In the genomic region with DNA sequence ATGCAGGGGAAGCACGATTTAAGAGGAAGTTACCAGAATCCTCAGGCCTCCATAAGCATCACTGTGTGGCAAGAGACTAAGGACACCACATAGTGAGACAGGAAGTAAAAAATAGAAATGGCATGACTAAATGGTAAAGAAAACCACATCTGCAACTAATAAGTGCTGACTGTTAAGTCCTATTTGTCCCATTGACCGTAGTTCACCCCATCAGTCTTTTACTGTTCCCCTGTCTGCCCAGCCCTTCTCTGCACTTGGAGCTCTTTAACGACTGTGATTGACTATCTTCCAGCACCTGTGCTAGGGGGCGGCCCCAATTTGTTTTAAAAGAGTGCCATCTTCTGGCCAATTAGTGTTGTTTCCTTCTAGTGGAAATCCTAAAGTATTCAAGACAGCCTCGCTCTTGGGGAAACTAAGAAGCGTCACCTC, we compare ENCODE assay signal across 8 cellular contexts.
A peak's percentile ranks its signal among the peaks of the same experiment; 100 is the strongest.
DNase-seq lines count a peak whose midpoint lies in the region; FAIRE-seq and TF ChIP-seq lines count a peak whose summit lies in the region.

No MANE protein-coding gene starts in this region.

- H3K4me3 Mint-ChIP-seq in nephron: no peak overlapping the region

- no peaks in the 10 kb centered on the region for H3K27me3 ChIP-seq in esophagus squamous epithelium
- no peaks in the 10 kb centered on the region for H3K27me3 ChIP-seq in tibial artery

- FAIRE-seq in GM19239 (lab: Jason Lieb, UNC): peak; percentile 72

- H3K27me3 Mint-ChIP-seq in nephron (ENCODE audit: low read depth): peaks cover 3% of the 10 kb centered on the region

- no peaks in the 10 kb centered on the region for H3K9me3 ChIP-seq in esophagus squamous epithelium
- H3K9me3 ChIP-seq in tibial artery: peaks cover 0 to 7% (median 5%) of the 10 kb centered on the region in 3 donors

- H3K4me3 ChIP-seq in esophagus squamous epithelium (no peak overlapping the region), tibial artery (no peak overlapping the region)

- H3K4me1 Mint-ChIP-seq in nephron: peaks cover 10% of the 10 kb centered on the region

- no peak for TF ChIP-seq POLR2A in esophagus squamous epithelium (IDR thresholded peaks at IDR 0.05)

- H3K27ac ChIP-seq in esophagus squamous epithelium: no peak overlapping the region
- H3K27ac ChIP-seq in tibial artery: no peak overlapping the region

- H3K27ac Mint-ChIP-seq in nephron: no peak overlapping the region

- H3K4me1 ChIP-seq in esophagus squamous epithelium: peaks cover 0 to 10% (median 3%) of the 10 kb centered on the region in 3 donors
- peaks cover 0 to 5% (median 0%) of the 10 kb centered on the region in 4 donors for H3K4me1 ChIP-seq in tibial artery

- TF ChIP-seq CTCF in esophagus squamous epithelium (IDR thresholded peaks at IDR 0.05) (peak; percentile 36 to 68 (median 54)), nephron (IDR thresholded peaks at IDR 0.05; ENCODE audit: unreplicated experiment in 3 of 3) (peak; percentile 56 to 67 (median 60)), tibial artery (IDR thresholded peaks at IDR 0.05) (peak; percentile 41 to 53)

- H3K36me3 Mint-ChIP-seq in nephron (ENCODE audit: low read depth): no peaks in the 10 kb centered on the region

- 0 to 7% methylated on average over 4 to 6 of the region's 6 CpGs for WGBS in esophagus squamous epithelium, 2 donors

- H3K9me3 Mint-ChIP-seq in nephron: no peaks in the 10 kb centered on the region

- intact Hi-C loops in esophagus squamous epithelium (cut with DNase I) (loop anchor here (10.0 kb wide), 1 partner anchor 195 kb away; no protein-coding TSS in a partner anchor), tibial artery (cut with DNase I; ENCODE audit: low total_unique reads) (loop anchor here (1.0 kb wide), 1 partner anchor 191 kb away; no protein-coding TSS in a partner anchor)

- DNase-seq in AML-193 (lab: John Stamatoyannopoulos, UW) (peak; percentile 58 to 76), GM19239 (ENCODE audit: insufficient read length, low spot score) (peak; percentile 8), HT-29 (ENCODE audit: low spot score) (peak; percentile 88), NOMO-1 (lab: John Stamatoyannopoulos, UW; ENCODE audit: unreplicated experiment in 2 of 2) (peak; percentile 66 to 71), activated T-cell treated with anti-CD3 and anti-CD28 coated beads for 1 hour (ENCODE audit: low read depth) (peak; percentile 15), esophagus squamous epithelium (lab: John Stamatoyannopoulos, UW) (no peak), tibial artery (peak; percentile 47 to 67)

- peaks cover 0 to 16% (median 0%) of the 10 kb centered on the region in 3 donors for H3K36me3 ChIP-seq in esophagus squamous epithelium
- peaks cover 0 to under 1% (median 0%) of the 10 kb centered on the region in 3 donors for H3K36me3 ChIP-seq in tibial artery
